ENCODE assay signal across 2 cellular contexts in genomic region chr12:6716031-6716873, GRCh38.
TF ChIP-seq lines count a peak whose summit lies in the region.

No MANE protein-coding gene starts in this region.

TF ChIP-seq in WTC11, 78 proteins besides CTCF, POLR2A, EP300 and RAD21:
- TF ChIP-seq NFYB (CRISPR knock-in tag; conservative IDR thresholded peaks at IDR 0.05; ENCODE audit: low read depth): peak; percentile 51

TF ChIP-seq in K562, 482 proteins besides CTCF, POLR2A, EP300 and RAD21:
- peak; percentile 30 for TF ChIP-seq NFYB (IDR thresholded peaks at IDR 0.05; ENCODE audit: extremely low read depth, insufficient read length)
